Comparison of ENCODE assay signal across 28 cellular contexts in the genomic region with DNA sequence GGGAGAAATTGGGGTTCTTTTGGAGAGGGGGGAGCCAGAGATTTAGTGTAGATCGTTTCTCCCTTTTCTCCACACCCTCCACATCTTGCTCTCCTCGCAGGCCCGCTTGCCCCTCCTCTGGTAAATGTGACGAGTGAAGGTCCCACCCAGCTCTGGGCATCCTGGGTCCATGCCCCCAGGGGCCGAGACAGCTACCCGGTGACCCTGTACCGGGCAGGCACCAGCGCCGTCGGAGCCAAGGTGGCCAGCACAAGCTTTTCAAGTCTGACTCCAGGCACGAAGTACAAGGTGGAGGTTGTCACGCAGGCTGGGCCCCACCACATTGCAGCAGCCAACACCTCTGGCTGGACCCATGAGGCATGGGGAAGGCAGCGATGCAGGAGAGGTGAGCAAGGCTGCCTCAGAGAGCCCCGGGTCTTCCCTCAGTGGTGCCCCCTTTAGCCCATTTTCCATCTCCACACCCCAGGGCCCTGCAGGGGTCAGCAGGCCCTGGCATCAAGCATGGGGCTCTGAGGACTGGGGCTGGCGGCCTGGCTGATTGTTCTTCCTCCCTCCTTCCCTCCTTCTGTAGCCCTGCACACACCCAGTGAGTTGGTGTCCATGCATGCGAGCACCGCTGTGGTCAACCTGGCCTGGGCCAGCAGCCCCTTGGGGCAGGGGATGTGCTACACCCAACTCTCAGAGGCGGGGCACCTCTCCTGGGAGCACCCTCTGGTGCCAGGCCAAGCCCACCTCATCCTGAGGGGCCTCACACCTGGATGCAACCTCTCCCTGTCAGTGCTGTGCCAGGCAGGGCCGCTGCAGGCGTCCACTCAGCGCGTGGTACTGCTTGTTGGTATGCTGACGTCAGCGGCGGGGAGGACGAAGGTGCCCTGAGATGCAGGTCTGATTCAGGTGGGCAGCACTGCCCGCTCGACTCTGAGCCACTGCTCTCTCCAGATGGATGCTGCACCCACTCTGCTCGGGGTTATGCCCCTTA. TPM values are rescaled to one million over a fixed set of nuclear protein-coding genes. Genes with fewer than 3 reads are reported as not detected.
"Had no signal": no experiment of that assay in that cellular context is flagged by ENCODE, and none has a peak within 500 bp of the region (broad histone marks: within the 10 kb centered on the region; RNA-seq: fewer than 3 reads in every experiment).

No MANE protein-coding gene starts in this region.

- H3K4me3 ChIP-seq: colonic mucosa, gastroesophageal sphincter, heart right ventricle, mucosa of descending colon, ovary, smooth muscle cell, suprapubic skin, transverse colon, vagina had no signal

- H3K27ac ChIP-seq: brain microvascular endothelial cell, colonic mucosa, gastroesophageal sphincter, heart right ventricle, ovary, suprapubic skin, transverse colon, vagina had no signal

- H3K9me3 ChIP-seq: colonic mucosa, gastroesophageal sphincter, heart right ventricle, mucosa of descending colon, ovary, suprapubic skin, transverse colon, vagina had no signal

- FAIRE-seq: endometrium had no signal

- H3K36me3 ChIP-seq: brain microvascular endothelial cell, colonic mucosa, gastroesophageal sphincter, heart right ventricle, ovary, suprapubic skin, transverse colon, vagina had no signal

- H3K27me3 ChIP-seq: colonic mucosa, ovary, transverse colon, vagina had no signal

- DNase-seq: activated CD4-positive, alpha-beta T cell treated with anti-CD3 and anti-CD28 coated beads, Interleukin-2, amount 50 U/mL, for 1 hour; activated CD8-positive, alpha-beta memory T cell treated with anti-CD3 and anti-CD28 coated beads, Interleukin-2, amount 50 U/mL, for 4 hours; activated naive CD4-positive, alpha-beta T cell treated with anti-CD3 and anti-CD28 coated beads, Interleukin-2, amount 10 ng/mL, durations not matched to agents 7 days and 5 days; activated naive CD8-positive, alpha-beta T cell treated with anti-CD3 and anti-CD28 coated beads, Interleukin-2, amount 50 U/mL, for 24 hours; activated T-cell treated with anti-CD3 and anti-CD28 coated beads, Interleukin-2, amount 50 U/mL, for 4 hours; anterior cingulate cortex; brain microvascular endothelial cell; central memory CD4-positive, alpha-beta T cell; colonic mucosa; heart right ventricle; immature natural killer cell; left ventricle myocardium superior; mucosa of descending colon; naive B cell; ovary; stimulated activated CD4-positive, alpha-beta T cell treated with anti-CD3 and anti-CD28 coated beads, Interleukin-4, amount 100 ng/mL, for 1 hour; stimulated activated naive CD8-positive, alpha-beta T cell treated with anti-CD3 and anti-CD28 coated beads, Interleukin-15, amount 100 ng/mL, for 72 hours; T1000; transverse colon had no signal

- ATAC-seq: activated CD4-positive, CD25-positive, alpha-beta regulatory T cell treated with anti-CD3 and anti-CD28 coated beads, Interleukin-2, amount 50 U/mL, for 24 hours; activated naive CD8-positive, alpha-beta T cell treated with anti-CD3 and anti-CD28 coated beads, Interleukin-2, amount 50 U/mL, for 24 hours; activated T-cell treated with anti-CD3 and anti-CD28 coated beads, Interleukin-2, amount 50 U/mL, for 4 hours; gastroesophageal sphincter; left ventricle myocardium superior; mucosa of descending colon; sciatic nerve; stimulated activated naive CD8-positive, alpha-beta T cell treated with anti-CD3 and anti-CD28 coated beads, Interleukin-15, amount 100 ng/mL, for 72 hours had no signal

- H3K4me1 ChIP-seq: colonic mucosa, gastroesophageal sphincter, heart right ventricle, suprapubic skin, transverse colon, vagina had no signal

RNA-seq across cellular contexts. Expression of a gene that starts 16.4 kb away (rescaled TPM):
- total RNA-seq: pulmonary artery endothelial cell had no signal

RNA-seq across cellular contexts. Expression of a gene that starts 16.8 kb away (rescaled TPM):
- total RNA-seq: neural crest cell, smooth muscle cell had no signal
- polyA plus RNA-seq: smooth muscle cell had no signal

RNA-seq across cellular contexts. Expression of a gene that starts 54.5 kb away (rescaled TPM):
- total RNA-seq: activated T-cell treated with anti-CD3 and anti-CD28 coated beads, Interleukin-2, amount 50 U/mL, for 4 hours; pulmonary artery endothelial cell; smooth muscle cell; suprapubic skin had no signal
- polyA plus RNA-seq: smooth muscle cell had no signal
